ENCODE assay signal across 15 cellular contexts in genomic region chr22:43066844-43067385, GRCh38. TPM values are rescaled to one million over a fixed set of nuclear protein-coding genes. Genes with fewer than 3 reads are reported as not detected.
DNase-seq lines count a peak whose midpoint lies in the region; ATAC-seq, FAIRE-seq and TF ChIP-seq lines count a peak whose summit lies in the region.
"Had no signal": no experiment of that assay in that cellular context is flagged by ENCODE, and none has a peak within 500 bp of the region (broad histone marks: within the 10 kb centered on the region; RNA-seq: fewer than 3 reads in every experiment).

No MANE protein-coding gene starts in this region.

- no peak for TF ChIP-seq POLR2A in H54 (IDR thresholded peaks at IDR 0.05; ENCODE audit: low read depth, low read length)

- H3K4me3 ChIP-seq in RWPE2 (ENCODE audit: severe bottlenecking) (no peak overlapping the region), smooth muscle cell (no peak overlapping the region)
- H3K4me3 ChIP-seq: gastrocnemius medialis, lower lobe of right lung, pancreas had no signal

- no peaks in the 10 kb centered on the region for H3K79me2 ChIP-seq in smooth muscle cell (ENCODE audit: low read depth)

- ATAC-seq in RWPE2 (ENCODE audit: low read depth) (peak; percentile 66), HG03520 (IDR thresholded peaks at IDR 0.05; ENCODE audit: unreplicated experiment) (no peak)
- ATAC-seq: activated CD4-positive, CD25-positive, alpha-beta regulatory T cell treated with anti-CD3 and anti-CD28 coated beads, Interleukin-2, amount 50 U/mL, for 24 hours; pancreas had no signal

- TF ChIP-seq CTCF in RWPE2 (IDR thresholded peaks at IDR 0.05; ENCODE audit: poor library complexity, severe bottlenecking) (no peak), smooth muscle cell (IDR thresholded peaks at IDR 0.05; ENCODE audit: borderline replicate concordance, insufficient read depth, poor library complexity, severe bottlenecking) (no peak)

- H3K27ac ChIP-seq in RWPE2 (ENCODE audit: poor library complexity, severe bottlenecking) = peak overlapping the region; percentile 77
- peak overlapping the region; percentile 100 for H3K27ac ChIP-seq in smooth muscle cell (ENCODE audit: low read depth)
- H3K27ac ChIP-seq: gastrocnemius medialis, lower lobe of right lung, pancreas had no signal

- H3K4me1 ChIP-seq in RWPE2 (ENCODE audit: insufficient read depth, poor library complexity, severe bottlenecking) (peaks cover 6% of the 10 kb centered on the region), smooth muscle cell (ENCODE audit: low read depth) (peaks cover 3% of the 10 kb centered on the region)
- H3K4me1 ChIP-seq: gastrocnemius medialis, lower lobe of right lung, pancreas had no signal

- peaks cover 2% of the 10 kb centered on the region for H3F3A ChIP-seq in smooth muscle cell (ENCODE audit: low read depth)

- H3K9me3 ChIP-seq in RWPE2 (ENCODE audit: severe bottlenecking) (no peaks in the 10 kb centered on the region), smooth muscle cell (replicated peaks; ENCODE audit: low read depth) (no peaks in the 10 kb centered on the region)
- H3K9me3 ChIP-seq: gastrocnemius medialis, lower lobe of right lung, pancreas had no signal

- H4K20me1 ChIP-seq in smooth muscle cell (ENCODE audit: low read depth) = no peaks in the 10 kb centered on the region

- H3K9ac ChIP-seq in smooth muscle cell (ENCODE audit: low read depth) = peak overlapping the region; percentile 93

- no peak for FAIRE-seq in H54 (lab: Jason Lieb, UNC)
- FAIRE-seq: pancreas had no signal

- 62% methylated on average over 11 of the region's 11 CpGs for WGBS in smooth muscle cell (ENCODE audit: low lambda C conversion rate)

- peak overlapping the region; percentile 54 for H3K4me2 ChIP-seq in smooth muscle cell

- H3K27me3 ChIP-seq in RWPE2 (ENCODE audit: insufficient read depth, poor library complexity, severe bottlenecking) = no peaks in the 10 kb centered on the region
- H3K27me3 ChIP-seq in smooth muscle cell (ENCODE audit: low read depth) = no peaks in the 10 kb centered on the region
- H3K27me3 ChIP-seq: gastrocnemius medialis, pancreas had no signal

- H3K36me3 ChIP-seq in RWPE2 (ENCODE audit: low read depth) (no peaks in the 10 kb centered on the region), smooth muscle cell (ENCODE audit: low read depth) (no peaks in the 10 kb centered on the region)
- H3K36me3 ChIP-seq: gastrocnemius medialis, pancreas had no signal

- DNase-seq in H54 (ENCODE audit: insufficient read length, low spot score) = peak; percentile 36
- DNase-seq in RWPE2 (ENCODE audit: low spot score) = no peak
- peak; percentile 16 for DNase-seq in fibroblast of peridontal ligament (ENCODE audit: extremely low read depth)
- DNase-seq in smooth muscle cell (lab: John Stamatoyannopoulos, UW; ENCODE audit: unreplicated experiment) = no peak
- no peak for DNase-seq in SKM-1 (lab: John Stamatoyannopoulos, UW; ENCODE audit: unreplicated experiment)
- no peak for DNase-seq in stimulated activated naive CD4-positive, alpha-beta T cell (lab: John Stamatoyannopoulos, UW)
- no peak for DNase-seq in GM19238 (ENCODE audit: insufficient read length, low spot score)
- DNase-seq: lower lobe of right lung; pancreas; SIG-M5; stimulated activated CD4-positive, alpha-beta T cell treated with anti-CD3 and anti-CD28 coated beads, Interleukin-1b, Interleukin-23, amount 100 ng/mL, for 48 hours had no signal

- H2AFZ ChIP-seq in smooth muscle cell (ENCODE audit: low read depth) = no peak overlapping the region

RNA-seq across cellular contexts. Expression of gene TTLL1, which starts 22.3 kb away (rescaled TPM):
- 12.7 and 16.2 TPM in 2 replicates for total RNA-seq in smooth muscle cell
- polyA plus RNA-seq in smooth muscle cell = 14.6 and 17.7 TPM in 2 replicates

RNA-seq across cellular contexts. Expression of gene BIK, which starts 43.6 kb away (rescaled TPM):
- total RNA-seq in smooth muscle cell = 2.7 and 3.9 TPM in 2 replicates
- 1.9 and 6.1 TPM in 2 replicates for polyA plus RNA-seq in smooth muscle cell
- total RNA-seq: cardiac septum, gastrocnemius medialis had no signal

RNA-seq across cellular contexts. Expression of gene PACSIN2, which starts 52.0 kb away (rescaled TPM):
- 26.3 and 34.7 TPM in 2 replicates for total RNA-seq in smooth muscle cell
- 41.1 and 53.9 TPM in 2 replicates for polyA plus RNA-seq in smooth muscle cell

Comparison
In these comparisons a context has a peak if more than half of its experiments do, and no peak if none do; other contexts are left out.
1. DNase-seq: peak in H54 (single experiment) and fibroblast of peridontal ligament (single experiment); none in RWPE2 (single experiment), smooth muscle cell (single experiment), SKM-1 (single experiment), stimulated activated naive CD4-positive, alpha-beta T cell (0 of 6) and GM19238 (single experiment).